In genomic region chr5:171623551-171624097, GRCh38 we compare ENCODE assay signal across 26 cellular contexts.
DNase-seq lines count a peak whose midpoint lies in the region; ATAC-seq, FAIRE-seq and TF ChIP-seq lines count a peak whose summit lies in the region.
"Had no signal": no experiment of that assay in that cellular context is flagged by ENCODE, and none has a peak within 500 bp of the region (broad histone marks: within the 10 kb centered on the region; RNA-seq: fewer than 3 reads in every experiment).

No MANE protein-coding gene starts in this region.

- H3K36me3 ChIP-seq in hepatocyte (replicated peaks; ENCODE audit: insufficient read depth, low read depth) (no peaks in the 10 kb centered on the region), HepG2 (replicated peaks in 1 of 2; ENCODE audit: control insufficient read depth in 1 of 2, insufficient read depth in 2 of 2, low read length in 2 of 2) (no peaks in the 10 kb centered on the region)
- H3K36me3 ChIP-seq: ascending aorta, neutrophil, tibial artery had no signal

- no peaks in the 10 kb centered on the region for H4K20me1 ChIP-seq in hepatocyte (ENCODE audit: insufficient read depth, poor library complexity, severe bottlenecking)
- no peaks in the 10 kb centered on the region for H4K20me1 ChIP-seq in HepG2 (ENCODE audit: insufficient read depth, low read length)

- no peaks in the 10 kb centered on the region for H3K9me2 ChIP-seq in hepatocyte (replicated peaks; ENCODE audit: insufficient read depth)

- H3K9me3 Mint-ChIP-seq in CD4-positive, alpha-beta T cell: no peaks in the 10 kb centered on the region
- H3K9me3 Mint-ChIP-seq: activated naive CD4-positive, alpha-beta T cell treated with anti-CD3 and anti-CD28 coated beads, Interleukin-2, amount 50 U/mL, for 24 hours; activated T-cell treated with anti-CD3 and anti-CD28 coated beads, Interleukin-2, amount 50 U/mL, for 4 hours; central memory CD8-positive, alpha-beta T cell; stimulated activated naive CD8-positive, alpha-beta T cell treated with anti-CD3 and anti-CD28 coated beads, Interleukin-15, Interleukin-2, amounts not matched to agents 100 ng/mL and 50 ng/mL, for 24 hours had no signal

- H3K9me3 ChIP-seq in hepatocyte (ENCODE audit: low read depth): no peaks in the 10 kb centered on the region
- H3K9me3 ChIP-seq in HepG2 (ENCODE audit: low read length): no peaks in the 10 kb centered on the region
- H3K9me3 ChIP-seq in CD4-positive, alpha-beta T cell (ENCODE audit: control insufficient read depth, low read length): no peaks in the 10 kb centered on the region
- H3K9me3 ChIP-seq: ascending aorta, neutrophil, tibial artery had no signal

- H2AFZ ChIP-seq in hepatocyte (peak overlapping the region; percentile 13), HepG2 (ENCODE audit: low read length) (peak overlapping the region; percentile 82)

- H3K4me1 ChIP-seq in hepatocyte (ENCODE audit: insufficient read depth): peaks cover 6% of the 10 kb centered on the region
- H3K4me1 ChIP-seq in HepG2 (ENCODE audit: insufficient read depth, low read length): peaks cover 22% of the 10 kb centered on the region
- H3K4me1 ChIP-seq: ascending aorta, tibial artery had no signal

- WGBS in hepatocyte (ENCODE audit: low lambda C conversion rate, missing lambda C conversion rate): 16% methylated on average over 9 of the region's 11 CpGs
- no CpG with 5 or more reads among the region's 11 CpGs for WGBS in HepG2 (ENCODE audit: low lambda C conversion rate)

- ATAC-seq in HepG2: peak; percentile 96
- no peak for ATAC-seq in GM18498 (IDR thresholded peaks at IDR 0.05; ENCODE audit: unreplicated experiment)
- no peak for ATAC-seq in CD4-positive, alpha-beta T cell (ENCODE audit: poor library complexity)
- ATAC-seq: activated T-cell treated with anti-CD3 and anti-CD28 coated beads, Interleukin-2, amount 50 U/mL, for 4 hours; left cardiac atrium; Panc1 had no signal

- H3K27ac ChIP-seq in hepatocyte (peak overlapping the region; percentile 41), HepG2 (ENCODE audit: extremely low read length, insufficient read depth, low read length) (no peak overlapping the region)
- no peak overlapping the region for H3K27ac ChIP-seq in CD4-positive, alpha-beta T cell (ENCODE audit: low read depth, low read length)
- H3K27ac ChIP-seq: ascending aorta, dorsolateral prefrontal cortex, epithelial cell of prostate, neutrophil, tibial artery had no signal

- no peak for TF ChIP-seq RAD21 in HepG2 (CRISPR knock-in tag; IDR thresholded peaks at IDR 0.05)

- TF ChIP-seq CTCF in hepatocyte (IDR thresholded peaks at IDR 0.05; ENCODE audit: poor library complexity): no peak
- TF ChIP-seq CTCF in HepG2 (CRISPR knock-in tag; IDR thresholded peaks at IDR 0.05): 0 out of 2 replicates have a peak, but pooled peaks have one; percentile 6
- TF ChIP-seq CTCF in CD4-positive, alpha-beta T cell (IDR thresholded peaks at IDR 0.05): no peak

- H3K36me3 Mint-ChIP-seq in CD4-positive, alpha-beta T cell (ENCODE audit: low read depth): no peaks in the 10 kb centered on the region
- H3K36me3 Mint-ChIP-seq: activated naive CD4-positive, alpha-beta T cell treated with anti-CD3 and anti-CD28 coated beads, Interleukin-2, amount 50 U/mL, for 24 hours; CD4-positive, alpha-beta memory T cell had no signal

- POLR2A ChIA-PET in HepG2 (lab: Yijun Ruan, JAX): interaction anchor here (0.6 kb wide), 1 partner anchor 36 kb away, joined by 3 read pairs; no protein-coding TSS in a partner anchor
- POLR2A ChIA-PET in CD4-positive, alpha-beta T cell (lab: Charles Lee): no interaction called here

- peak; percentile 64 for DNase-seq in HuH-7.5 (ENCODE audit: low spot score)
- DNase-seq in hepatocyte (ENCODE audit: low spot score): peak; percentile 53
- peak; percentile 75 for DNase-seq in HepG2 (ENCODE audit: low spot score)
- peak; percentile 33 for DNase-seq in retina
- DNase-seq in GM03348 (ENCODE audit: low spot score): no peak
- DNase-seq in activated CD8-positive, alpha-beta memory T cell treated with anti-CD3 and anti-CD28 coated beads for 24 hours: no peak
- DNase-seq in CD4-positive, alpha-beta T cell: no peak
- DNase-seq: activated T-cell treated with anti-CD3 and anti-CD28 coated beads, Interleukin-2, amount 50 U/mL, for 4 hours; CD4-positive, alpha-beta memory T cell; dorsolateral prefrontal cortex; GF-D8; left cardiac atrium; NCI-H1092; NCI-H446; NK-92 treated with Interleukin-12 subunit alpha and Interleukin-12 subunit beta, amount 100 ng/mL, for 24 hours; SIG-M5; stimulated activated CD4-positive, alpha-beta T cell treated with anti-CD3 and anti-CD28 coated beads, Interleukin-4, amount 100 ng/mL, for 4 hours; tibial artery had no signal

- H3K4me3 ChIP-seq in hepatocyte (no peak overlapping the region), HepG2 (replicated peaks in 1 of 3; ENCODE audit: insufficient read depth in 1 of 3, low read depth in 2 of 3, low read length in 3 of 3) (peak overlapping the region; percentile 11 to 55 (median 39); a peak in 5 of 6 replicates)
- H3K4me3 ChIP-seq: ascending aorta, dorsolateral prefrontal cortex, tibial artery had no signal

- peak overlapping the region; percentile 40 for H3K9ac ChIP-seq in HepG2 (ENCODE audit: insufficient read depth, low read depth, low read length)

- BruUV-seq in HepG2 (replicated peaks; lab: Mats Ljungman, UMichigan): no TSS peak

- intact Hi-C loops in HepG2 (cut with micrococcal nuclease; ENCODE audit: unreplicated experiment): no loop called here
- intact Hi-C loops in CD4-positive, alpha-beta T cell (cut with DNase I, micrococcal nuclease): no loop called here

- no peak overlapping the region for H3K4me3 Mint-ChIP-seq in CD4-positive, alpha-beta T cell
- H3K4me3 Mint-ChIP-seq: activated naive CD4-positive, alpha-beta T cell treated with anti-CD3 and anti-CD28 coated beads, Interleukin-2, amount 50 U/mL, for 24 hours; activated T-cell treated with anti-CD3 and anti-CD28 coated beads, Interleukin-2, amount 50 U/mL, for 4 hours; CD4-positive, alpha-beta memory T cell; central memory CD8-positive, alpha-beta T cell; stimulated activated naive CD8-positive, alpha-beta T cell treated with anti-CD3 and anti-CD28 coated beads, Interleukin-15, Interleukin-2, amounts not matched to agents 100 ng/mL and 50 ng/mL, for 24 hours had no signal

- H3K27me3 Mint-ChIP-seq in CD4-positive, alpha-beta T cell: peaks cover 17% of the 10 kb centered on the region

- no peaks in the 10 kb centered on the region for H3K79me2 ChIP-seq in hepatocyte
- H3K79me2 ChIP-seq in HepG2 (ENCODE audit: insufficient read depth, low read length): no peaks in the 10 kb centered on the region

- H3K4me2 ChIP-seq in hepatocyte: peak overlapping the region; percentile 53
- peak overlapping the region; percentile 81 for H3K4me2 ChIP-seq in HepG2 (ENCODE audit: low read depth, low read length)

- H3K27me3 ChIP-seq in hepatocyte: peaks cover 3% of the 10 kb centered on the region
- peaks cover 0 to under 1% of the 10 kb centered on the region in 2 experiments; a peak in 1 of 5 replicates for H3K27me3 ChIP-seq in HepG2 (ENCODE audit: control insufficient read depth in 1 of 2, insufficient read depth in 2 of 2, low read length in 2 of 2)
- H3K27me3 ChIP-seq in CD4-positive, alpha-beta T cell (ENCODE audit: control insufficient read depth, insufficient read depth, low read length): no peaks in the 10 kb centered on the region
- H3K27me3 ChIP-seq: ascending aorta, neutrophil had no signal

- no peaks in the 10 kb centered on the region for H3K4me1 Mint-ChIP-seq in CD4-positive, alpha-beta T cell (ENCODE audit: low read depth)
- H3K4me1 Mint-ChIP-seq: activated naive CD4-positive, alpha-beta T cell treated with anti-CD3 and anti-CD28 coated beads, Interleukin-2, amount 50 U/mL, for 24 hours; CD4-positive, alpha-beta memory T cell; central memory CD8-positive, alpha-beta T cell had no signal

- CTCF ChIA-PET in HepG2 (lab: Yijun Ruan, JAX; ENCODE audit: low intra/inter-chr PET ratio, low total read pairs): no interaction called here
- CTCF ChIA-PET in CD4-positive, alpha-beta T cell (lab: Charles Lee): no interaction called here

- in situ Hi-C loops in HepG2 (cut with HindIII; ENCODE audit: extremely low pct_ligation_motif_present, low pct_unique_long_range_greater_than_20kb): no loop called here

- peak in 1 of 2 experiments; percentile 39; a peak in 2 of 4 replicates for TF ChIP-seq EP300 in HepG2 (IDR thresholded peaks at IDR 0.05; ENCODE audit: low read depth in 2 of 2, low read length in 2 of 2)
- TF ChIP-seq EP300 in HepG2 (CRISPR knock-in tag; IDR thresholded peaks at IDR 0.05; ENCODE audit: borderline replicate concordance): no peak

- no peak overlapping the region for H3K27ac Mint-ChIP-seq in CD4-positive, alpha-beta T cell
- H3K27ac Mint-ChIP-seq: activated naive CD4-positive, alpha-beta T cell treated with anti-CD3 and anti-CD28 coated beads, Interleukin-2, amount 50 U/mL, for 24 hours; CD4-positive, alpha-beta memory T cell; stimulated activated naive CD8-positive, alpha-beta T cell treated with anti-CD3 and anti-CD28 coated beads, Interleukin-15, Interleukin-2, amounts not matched to agents 100 ng/mL and 50 ng/mL, for 24 hours had no signal

- TF ChIP-seq POLR2A in HepG2 (IDR thresholded peaks at IDR 0.05; ENCODE audit: insufficient read depth in 1 of 2, low read depth in 2 of 2, low read length in 2 of 2): no peak

- FAIRE-seq in HepG2 (lab: Jason Lieb, UNC): peak; percentile 67

TF ChIP-seq in HepG2, 621 proteins besides CTCF, POLR2A, EP300 and RAD21 (continues in another document):
- TF ChIP-seq FOXO1 (CRISPR knock-in tag; IDR thresholded peaks at IDR 0.05) (no peak), TEAD2 (CRISPR knock-in tag; IDR thresholded peaks at IDR 0.05) (no peak), NR1H2 (CRISPR knock-in tag; IDR thresholded peaks at IDR 0.05; ENCODE audit: borderline replicate concordance, low read depth) (no peak), ZNF382 (CRISPR knock-in tag; IDR thresholded peaks at IDR 0.05; ENCODE audit: borderline replicate concordance) (no peak), TMF1 (CRISPR knock-in tag; IDR thresholded peaks at IDR 0.05; ENCODE audit: low read depth) (no peak), ZFX (CRISPR knock-in tag; IDR thresholded peaks at IDR 0.05; ENCODE audit: low read depth) (peak; percentile 4; the same call in 1 of the 2 replicates), ZFP41 (CRISPR knock-in tag; IDR thresholded peaks at IDR 0.05; ENCODE audit: borderline replicate concordance) (no peak), PHF20 (CRISPR knock-in tag; IDR thresholded peaks at IDR 0.05) (no peak), PITX1 (CRISPR knock-in tag; IDR thresholded peaks at IDR 0.05) (0 out of 2 replicates have a peak, but pooled peaks have one; percentile 25), NFKBIZ (CRISPR knock-in tag; IDR thresholded peaks at IDR 0.05) (no peak), ZNF543 (CRISPR knock-in tag; IDR thresholded peaks at IDR 0.05) (no peak), ZNF605 (CRISPR knock-in tag; IDR thresholded peaks at IDR 0.05) (peak; percentile 39; the same call in 1 of the 2 replicates)

Comparison
In these comparisons a context has a peak if more than half of its experiments do, and no peak if none do; other contexts are left out.
1. DNase-seq: peak in HuH-7.5 (single experiment), hepatocyte (single experiment), HepG2 (single experiment) and retina (single experiment); none in GM03348 (single experiment), activated CD8-positive, alpha-beta memory T cell treated with anti-CD3 and anti-CD28 coated beads for 24 hours (single experiment) and CD4-positive, alpha-beta T cell (0 of 10).